In genomic region chr5:136007271-136007670, GRCh38 we compare ENCODE assay signal across 25 cellular contexts. TPM values are rescaled to one million over a fixed set of nuclear protein-coding genes. Genes with fewer than 3 reads are reported as not detected.
DNase-seq lines count a peak whose midpoint lies in the region; ATAC-seq, FAIRE-seq and TF ChIP-seq lines count a peak whose summit lies in the region.
"Had no signal": no experiment of that assay in that cellular context is flagged by ENCODE, and none has a peak within 500 bp of the region (broad histone marks: within the 10 kb centered on the region; RNA-seq: fewer than 3 reads in every experiment).

No MANE protein-coding gene starts in this region.

- H3K4me2 ChIP-seq in A549 = peak overlapping the region; percentile 45
- H3K4me2 ChIP-seq in PC-3 (ENCODE audit: low read length) = no peak overlapping the region
- no peak overlapping the region for H3K4me2 ChIP-seq in osteoblast (ENCODE audit: insufficient read depth, low read length)

- H3K27ac ChIP-seq in A549 = peak overlapping the region; percentile 92 to 96
- H3K27ac ChIP-seq in PC-3 (ENCODE audit: low read length) = peak overlapping the region; percentile 47
- H3K27ac ChIP-seq in epithelial cell of prostate = peak overlapping the region; percentile 79
- peak overlapping the region; percentile 98 for H3K27ac ChIP-seq in osteoblast (ENCODE audit: low read depth, low read length)
- H3K27ac ChIP-seq in lower lobe of right lung = no peak overlapping the region
- no peak overlapping the region for H3K27ac ChIP-seq in body of pancreas

- H3K79me2 ChIP-seq in PC-3 (ENCODE audit: low read length) = no peaks in the 10 kb centered on the region
- H3K79me2 ChIP-seq in osteoblast (ENCODE audit: insufficient read depth, low read length) = no peaks in the 10 kb centered on the region

- no peak overlapping the region for H3K27ac Mint-ChIP-seq in activated T-cell treated with anti-CD3 and anti-CD28 coated beads, Interleukin-2, amount 50 U/mL, for 72 hours
- H3K27ac Mint-ChIP-seq: activated naive CD8-positive, alpha-beta T cell treated with anti-CD3 and anti-CD28 coated beads, Interleukin-2, amount 10 ng/mL, durations not matched to agents 7 days and 5 days; activated T-helper 1 cell treated with anti-CD3 and anti-CD28 coated beads, Interleukin-12 subunit alpha, Interleukin-12 subunit beta, Interleukin-2, Interleukin-4 antibody, amounts not matched to agents 30 ng/mL and 10 ng/mL and 1 ng/mL, durations not matched to agents 14 hours and 24 hours and 36 hours; naive B cell; WTC11 had no signal

- H3K9me2 ChIP-seq in PC-3 (replicated peaks; ENCODE audit: low read length) = no peaks in the 10 kb centered on the region

- TF ChIP-seq CTCF in A549 (IDR thresholded peaks at IDR 0.05) = no peak
- no peak for TF ChIP-seq CTCF in PC-3 (conservative IDR thresholded peaks at IDR 0.05; ENCODE audit: low read depth, low read length)
- TF ChIP-seq CTCF in osteoblast (IDR thresholded peaks at IDR 0.05; ENCODE audit: extremely low read depth, low read depth, low read length) = no peak
- no peak for TF ChIP-seq CTCF in lower lobe of right lung (IDR thresholded peaks at IDR 0.05)
- no peak for TF ChIP-seq CTCF in body of pancreas (IDR thresholded peaks at IDR 0.05)

- no peaks in the 10 kb centered on the region for H3F3A ChIP-seq in PC-3 (ENCODE audit: low read length, unreplicated experiment)

- no peak overlapping the region for H3K9ac ChIP-seq in PC-3 (ENCODE audit: low read length)

- no peak for DNase-seq in A549 (ENCODE audit: low read depth in 1 of 2, low spot score in 1 of 2)
- DNase-seq in PC-3 = no peak
- DNase-seq in epithelial cell of prostate (ENCODE audit: low read depth, low spot score) = no peak
- no peak for DNase-seq in osteoblast (ENCODE audit: insufficient read length, low spot score, missing footprints)
- DNase-seq in lower lobe of right lung = no peak
- no peak for DNase-seq in activated T-cell treated with anti-CD3 and anti-CD28 coated beads, Interleukin-2, amount 50 U/mL, for 72 hours
- DNase-seq in body of pancreas = no peak
- no peak for DNase-seq in NCI-H510A (lab: John Stamatoyannopoulos, UW)
- DNase-seq: activated CD8-positive, alpha-beta memory T cell treated with anti-CD3 and anti-CD28 coated beads for 24 hours; activated naive CD8-positive, alpha-beta T cell treated with anti-CD3 and anti-CD28 coated beads, Interleukin-2, amount 10 ng/mL, durations not matched to agents 7 days and 5 days; CD8-positive, alpha-beta memory T cell; DND-41; effector CD4-positive, alpha-beta T cell; naive B cell; NCI-H1694; NCI-H446 treated with DMSO at 0.1 percent for 48 hours; posterior cingulate gyrus; stimulated activated naive CD4-positive, alpha-beta T cell had no signal

- FAIRE-seq in A549 (lab: Jason Lieb, UNC) = no peak
- FAIRE-seq: GM18507 had no signal

- no peaks in the 10 kb centered on the region for H3K27me3 ChIP-seq in PC-3 (ENCODE audit: low read length)
- H3K27me3 ChIP-seq in osteoblast (ENCODE audit: insufficient read depth, low read length) = no peaks in the 10 kb centered on the region
- no peaks in the 10 kb centered on the region for H3K27me3 ChIP-seq in lower lobe of right lung (ENCODE audit: low read depth)
- no peaks in the 10 kb centered on the region for H3K27me3 ChIP-seq in body of pancreas

- TF ChIP-seq POLR2A in A549 (IDR thresholded peaks at IDR 0.05; ENCODE audit: low read length) (no peak), body of pancreas (IDR thresholded peaks at IDR 0.05) (no peak)

- H3K4me1 ChIP-seq in A549 (peaks cover 65% of the 10 kb centered on the region), PC-3 (ENCODE audit: insufficient read depth, low read length) (peaks cover 35% of the 10 kb centered on the region), osteoblast (ENCODE audit: insufficient read depth, low read length) (peaks cover 55% of the 10 kb centered on the region), lower lobe of right lung (peaks cover 14% of the 10 kb centered on the region), body of pancreas (no peaks in the 10 kb centered on the region)

- no peaks in the 10 kb centered on the region for H3K9me3 ChIP-seq in A549
- no peaks in the 10 kb centered on the region for H3K9me3 ChIP-seq in PC-3 (ENCODE audit: low read length)
- no peaks in the 10 kb centered on the region for H3K9me3 ChIP-seq in osteoblast (ENCODE audit: low read depth, low read length)
- no peaks in the 10 kb centered on the region for H3K9me3 ChIP-seq in lower lobe of right lung
- H3K9me3 ChIP-seq in body of pancreas = no peaks in the 10 kb centered on the region

- CTCF ChIA-PET in A549 (lab: Yijun Ruan, JAX) (interaction anchor here (0.9 to 4.1 kb wide), 13 partner anchors 9 to 75 kb away, joined by 3 to 25 read pairs (median 12); partner anchors contain the start of gene TGFBI), PC-3 (lab: Charles Lee) (no interaction called here)

- no TSS peak for BruUV-seq in PC-3 (replicated peaks; lab: Mats Ljungman, UMichigan)

- H3K4me3 ChIP-seq in A549 (no peak overlapping the region), PC-3 (ENCODE audit: low read length) (no peak overlapping the region), osteoblast (ENCODE audit: insufficient read depth, low read length) (no peak overlapping the region), lower lobe of right lung (no peak overlapping the region), body of pancreas (no peak overlapping the region)

- H3K27me3 Mint-ChIP-seq in activated T-cell treated with anti-CD3 and anti-CD28 coated beads, Interleukin-2, amount 50 U/mL, for 72 hours (ENCODE audit: low read depth) = peaks cover 9% of the 10 kb centered on the region

- H4K20me1 ChIP-seq in PC-3 (ENCODE audit: low read length) = no peaks in the 10 kb centered on the region
- H4K20me1 ChIP-seq in osteoblast (ENCODE audit: insufficient read depth, low read length) = no peaks in the 10 kb centered on the region

- H2AFZ ChIP-seq in PC-3 (ENCODE audit: low read length) (no peak overlapping the region; the same call in 1 of the 2 replicates), osteoblast (ENCODE audit: low read length) (peak overlapping the region; percentile 21)

- no peaks in the 10 kb centered on the region for H3K36me3 ChIP-seq in PC-3 (ENCODE audit: low read depth, low read length)
- no peaks in the 10 kb centered on the region for H3K36me3 ChIP-seq in osteoblast (ENCODE audit: insufficient read depth, low read length)
- no peaks in the 10 kb centered on the region for H3K36me3 ChIP-seq in lower lobe of right lung
- H3K36me3 ChIP-seq in body of pancreas (replicated peaks in 1 of 2; ENCODE audit: insufficient read depth in 1 of 2, low read depth in 2 of 2) = no peaks in the 10 kb centered on the region

- no peaks in the 10 kb centered on the region for H3K9me3 Mint-ChIP-seq in activated T-cell treated with anti-CD3 and anti-CD28 coated beads, Interleukin-2, amount 50 U/mL, for 72 hours
- H3K9me3 Mint-ChIP-seq: activated naive CD8-positive, alpha-beta T cell treated with anti-CD3 and anti-CD28 coated beads, Interleukin-2, amount 10 ng/mL, durations not matched to agents 7 days and 5 days; activated T-helper 1 cell treated with anti-CD3 and anti-CD28 coated beads, Interleukin-12 subunit alpha, Interleukin-12 subunit beta, Interleukin-2, Interleukin-4 antibody, amounts not matched to agents 30 ng/mL and 10 ng/mL and 1 ng/mL, durations not matched to agents 14 hours and 24 hours and 36 hours; WTC11 had no signal

- H3K4me1 Mint-ChIP-seq in activated T-cell treated with anti-CD3 and anti-CD28 coated beads, Interleukin-2, amount 50 U/mL, for 72 hours (ENCODE audit: low read depth) = no peaks in the 10 kb centered on the region
- H3K4me1 Mint-ChIP-seq: activated naive CD8-positive, alpha-beta T cell treated with anti-CD3 and anti-CD28 coated beads, Interleukin-2, amount 10 ng/mL, durations not matched to agents 7 days and 5 days; WTC11 had no signal

- TF ChIP-seq EP300 in A549 (IDR thresholded peaks at IDR 0.05) = no peak

- ATAC-seq in A549 (peak; percentile 2 to 9; a peak in 3 of 6 replicates), PC-3 (no peak), lower lobe of right lung (no peak), body of pancreas (no peak)
- no peak for ATAC-seq in activated T-cell treated with anti-CD3 and anti-CD28 coated beads, Interleukin-2, amount 50 U/mL, for 72 hours (replicated peaks in 1 of 2)
- ATAC-seq: Right ventricle myocardium inferior, WTC11 had no signal

- no peaks in the 10 kb centered on the region for H3K36me3 Mint-ChIP-seq in activated T-cell treated with anti-CD3 and anti-CD28 coated beads, Interleukin-2, amount 50 U/mL, for 72 hours (ENCODE audit: insufficient read depth in 2 of 2)
- H3K36me3 Mint-ChIP-seq: activated naive CD8-positive, alpha-beta T cell treated with anti-CD3 and anti-CD28 coated beads, Interleukin-2, amount 10 ng/mL, durations not matched to agents 7 days and 5 days; CD8-positive, alpha-beta memory T cell; naive B cell; WTC11 had no signal

- no peak overlapping the region for H3K4me3 Mint-ChIP-seq in activated T-cell treated with anti-CD3 and anti-CD28 coated beads, Interleukin-2, amount 50 U/mL, for 72 hours
- H3K4me3 Mint-ChIP-seq: activated naive CD8-positive, alpha-beta T cell treated with anti-CD3 and anti-CD28 coated beads, Interleukin-2, amount 10 ng/mL, durations not matched to agents 7 days and 5 days; activated T-helper 1 cell treated with anti-CD3 and anti-CD28 coated beads, Interleukin-12 subunit alpha, Interleukin-12 subunit beta, Interleukin-2, Interleukin-4 antibody, amounts not matched to agents 30 ng/mL and 10 ng/mL and 1 ng/mL, durations not matched to agents 14 hours and 24 hours and 36 hours; CD8-positive, alpha-beta memory T cell; naive B cell; WTC11 had no signal

- intact Hi-C loops in PC-3 (cut with micrococcal nuclease) (no loop called here), lower lobe of right lung (cut with DNase I) (no loop called here), body of pancreas (cut with DNase I) (no loop called here)

- POLR2A ChIA-PET in A549 (lab: Yijun Ruan, JAX) (interaction anchor here (1.5 to 3.8 kb wide), 3 partner anchors 14 to 24 kb away, joined by 11 to 31 read pairs (median 17); partner anchors contain the start of gene TGFBI), PC-3 (lab: Charles Lee; ENCODE audit: unreplicated experiment) (no interaction called here)

- TF ChIP-seq RAD21 in A549 (conservative IDR thresholded peaks at IDR 0.05 in 1 of 2, IDR thresholded peaks at IDR 0.05 in 1 of 2) = no peak

- WGBS in A549 (ENCODE audit: missing lambda C conversion rate) = 51% methylated on average over 4 of the region's 4 CpGs
- WGBS in body of pancreas, 2 donors = 87 to 92% methylated on average over 4 of the region's 4 CpGs

RNA-seq across cellular contexts. Expression of gene TGFBI, which starts 21.5 kb away (rescaled TPM):
- 1,135 and 1,466 TPM in 2 replicates for polyA plus RNA-seq in A549 (2011; rRNA removed)
- polyA plus RNA-seq in A549 (2012; cell fraction: cytosol; rRNA removed) = 661 and 843 TPM in 2 replicates
- 1,811 and 1,913 TPM in 2 replicates for polyA plus RNA-seq in A549 (2012; cell fraction: nucleus; rRNA removed)
- polyA plus RNA-seq in A549 (2017; fragmentation: RNase III; extraction: RNeasy Plus Mini Kit Qiagen cat#74134 plus additional on column Dnase treatment) = 1,411 to 1,859 TPM (median 1,765 TPM) in 3 replicates
- polyA minus RNA-seq in A549 (2011; rRNA and poly(A)+ RNA removed) = 1,411 and 1,484 TPM in 2 replicates
- 4.5 and 4.8 TPM in 2 replicates for total RNA-seq in PC-3 (2014; rRNA removed)
- total RNA-seq in osteoblast = 1,700 and 2,120 TPM in 2 replicates
- 140 TPM for total RNA-seq in lower lobe of right lung
- not detected for total RNA-seq in activated T-cell treated with anti-CD3 and anti-CD28 coated beads, Interleukin-2, amount 50 U/mL, for 72 hours
- total RNA-seq in body of pancreas = 10 to 100 TPM in 1 of 2 donors, 1 to 10 TPM in 1; 7.6 to 23.9 TPM
- total RNA-seq: activated T-helper 1 cell treated with anti-CD3 and anti-CD28 coated beads, Interleukin-12 subunit alpha, Interleukin-12 subunit beta, Interleukin-2, Interleukin-4 antibody, amounts not matched to agents 30 ng/mL and 10 ng/mL and 1 ng/mL, durations not matched to agents 14 hours and 24 hours and 36 hours had no signal

RNA-seq across cellular contexts. Expression of gene LECT2, which starts 52.5 kb away (rescaled TPM):
- polyA plus RNA-seq in A549 (2011; rRNA removed) (not detected in 2 replicates), A549 (2017; fragmentation: RNase III; extraction: RNeasy Plus Mini Kit Qiagen cat#74134 plus additional on column Dnase treatment) (not detected in 3 replicates)
- polyA plus RNA-seq in A549 (2012; cell fraction: cytosol; rRNA removed) = not detected in 2 replicates
- not detected in 2 replicates for polyA plus RNA-seq in A549 (2012; cell fraction: nucleus; rRNA removed)
- polyA minus RNA-seq in A549 (2011; rRNA and poly(A)+ RNA removed) = not detected in 2 replicates
- total RNA-seq in PC-3 (2014; rRNA removed) (not detected in 2 replicates), osteoblast (not detected in 2 replicates), lower lobe of right lung (not detected), body of pancreas (not detected)
- not detected for total RNA-seq in activated T-cell treated with anti-CD3 and anti-CD28 coated beads, Interleukin-2, amount 50 U/mL, for 72 hours
- total RNA-seq: activated naive CD8-positive, alpha-beta T cell treated with anti-CD3 and anti-CD28 coated beads, Interleukin-2, amount 10 ng/mL, durations not matched to agents 7 days and 5 days; activated T-helper 1 cell treated with anti-CD3 and anti-CD28 coated beads, Interleukin-12 subunit alpha, Interleukin-12 subunit beta, Interleukin-2, Interleukin-4 antibody, amounts not matched to agents 30 ng/mL and 10 ng/mL and 1 ng/mL, durations not matched to agents 14 hours and 24 hours and 36 hours; cardiac septum; CD8-positive, alpha-beta memory T cell; Right ventricle myocardium inferior; T-helper 1 cell treated with Interleukin-12 subunit alpha and Interleukin-12 subunit beta and Interleukin-4 antibody, amounts not matched to agents 30 ng/mL and 1 ng/mL, for 36 hours; urinary bladder; WTC11 had no signal
- polyA plus RNA-seq: CD8-positive, alpha-beta memory T cell; urinary bladder had no signal

Comparison
In these comparisons a context has a peak if more than half of its experiments do, and no peak if none do; other contexts are left out.
1. ATAC-seq: peak in A549 (2 of 2); none in PC-3 (single experiment), lower lobe of right lung (0 of 2), activated T-cell treated with anti-CD3 and anti-CD28 coated beads, Interleukin-2, amount 50 U/mL, for 72 hours (0 of 2) and body of pancreas (single experiment).
2. H3K27ac ChIP-seq: peak in A549 (2 of 2), PC-3 (single experiment), epithelial cell of prostate (single experiment) and osteoblast (single experiment); none in lower lobe of right lung (single experiment) and body of pancreas (0 of 4).
3. RNA of gene TGFBI, which starts 21.5 kb away (total RNA-seq): 1,700 to 2,120 TPM in osteoblast; 140 TPM in lower lobe of right lung (single experiment), 7.6 to 23.9 TPM in body of pancreas, 4.5 to 4.8 TPM in PC-3 and not detected in activated T-cell treated with anti-CD3 and anti-CD28 coated beads, Interleukin-2, amount 50 U/mL, for 72 hours; every median in the first group is over 10 times any median in the second.